ENCODE assay signal across 19 cellular contexts in the genomic region with DNA sequence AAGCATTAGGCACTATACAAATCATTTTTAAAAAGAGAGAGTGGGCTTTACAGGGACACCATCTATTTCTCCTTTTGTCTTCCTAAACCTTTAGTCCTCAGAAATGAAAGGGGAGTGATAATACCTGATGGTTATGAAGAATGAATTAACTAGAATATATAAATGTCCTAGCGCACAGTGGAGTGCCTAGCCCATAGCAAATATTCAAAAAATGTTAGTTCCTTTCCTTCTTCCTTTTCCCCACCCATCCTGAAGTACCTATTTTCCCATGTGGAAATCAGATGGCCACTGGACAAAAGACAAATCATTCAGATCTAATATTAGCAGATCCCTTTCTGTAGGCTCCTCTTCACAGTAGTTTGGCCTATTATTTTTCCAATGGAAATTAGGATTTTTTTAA.
DNase-seq lines count a peak whose midpoint lies in the region; ATAC-seq and TF ChIP-seq lines count a peak whose summit lies in the region.
"Had no signal": no experiment of that assay in that cellular context is flagged by ENCODE, and none has a peak within 500 bp of the region (broad histone marks: within the 10 kb centered on the region; RNA-seq: fewer than 3 reads in every experiment).

No MANE protein-coding gene starts in this region.

- H3K4me1 Mint-ChIP-seq in MCF 10A (ENCODE audit: insufficient read depth, unreplicated experiment), result no peaks in the 10 kb centered on the region
- no peaks in the 10 kb centered on the region for H3K4me1 Mint-ChIP-seq in activated CD8-positive, alpha-beta T cell treated with anti-CD3 and anti-CD28 coated beads for 36 hours (ENCODE audit: low read depth)

- H3K27me3 Mint-ChIP-seq in MCF 10A (ENCODE audit: insufficient read depth, unreplicated experiment), result no peaks in the 10 kb centered on the region
- no peaks in the 10 kb centered on the region for H3K27me3 Mint-ChIP-seq in activated CD8-positive, alpha-beta T cell treated with anti-CD3 and anti-CD28 coated beads for 36 hours
- H3K27me3 Mint-ChIP-seq: CD4-positive, alpha-beta T cell had no signal

- no peak for TF ChIP-seq POLR2A in breast epithelium (IDR thresholded peaks at IDR 0.05)

- H3K36me3 ChIP-seq in breast epithelium, result no peaks in the 10 kb centered on the region
- no peaks in the 10 kb centered on the region for H3K36me3 ChIP-seq in RWPE2 (ENCODE audit: low read depth)
- no peaks in the 10 kb centered on the region for H3K36me3 ChIP-seq in upper lobe of right lung

- H3K4me1 ChIP-seq in breast epithelium, result no peaks in the 10 kb centered on the region
- peaks cover 14% of the 10 kb centered on the region for H3K4me1 ChIP-seq in RWPE2 (ENCODE audit: insufficient read depth, poor library complexity, severe bottlenecking)
- H3K4me1 ChIP-seq in upper lobe of right lung, result no peaks in the 10 kb centered on the region
- H3K4me1 ChIP-seq: A549 had no signal

- POLR2A ChIA-PET in MCF 10A (lab: Yijun Ruan, JAX), result interaction anchor here (0.6 to 1.0 kb wide), 2 partner anchors 39 to 620 kb away, joined by 3 to 4 read pairs; no protein-coding TSS in a partner anchor
- POLR2A ChIA-PET in activated CD8-positive, alpha-beta T cell treated with anti-CD3 and anti-CD28 coated beads for 36 hours (lab: Charles Lee), result no interaction called here

- no peak for TF ChIP-seq CTCF in MCF 10A (IDR thresholded peaks at IDR 0.05; ENCODE audit: unreplicated experiment)
- no peak for TF ChIP-seq CTCF in breast epithelium (IDR thresholded peaks at IDR 0.05)
- TF ChIP-seq CTCF in RWPE2 (IDR thresholded peaks at IDR 0.05; ENCODE audit: poor library complexity, severe bottlenecking), result no peak
- TF ChIP-seq CTCF in upper lobe of right lung (IDR thresholded peaks at IDR 0.05), result no peak
- TF ChIP-seq CTCF in coronary artery (IDR thresholded peaks at IDR 0.05), result no peak
- TF ChIP-seq CTCF in activated CD8-positive, alpha-beta T cell treated with anti-CD3 and anti-CD28 coated beads for 36 hours (IDR thresholded peaks at IDR 0.05), result no peak

- no peak overlapping the region for H3K4me3 Mint-ChIP-seq in MCF 10A (ENCODE audit: unreplicated experiment)
- no peak overlapping the region for H3K4me3 Mint-ChIP-seq in activated CD8-positive, alpha-beta T cell treated with anti-CD3 and anti-CD28 coated beads for 36 hours
- H3K4me3 Mint-ChIP-seq: CD4-positive, alpha-beta T cell had no signal

- no peaks in the 10 kb centered on the region for H3K9me3 ChIP-seq in breast epithelium
- no peaks in the 10 kb centered on the region for H3K9me3 ChIP-seq in RWPE2 (ENCODE audit: severe bottlenecking)
- H3K9me3 ChIP-seq in upper lobe of right lung, result no peaks in the 10 kb centered on the region
- H3K9me3 ChIP-seq: A549, Caco-2 had no signal

- H3K27ac ChIP-seq in breast epithelium, result no peak overlapping the region
- peak overlapping the region; percentile 14 for H3K27ac ChIP-seq in RWPE2 (ENCODE audit: poor library complexity, severe bottlenecking)
- H3K27ac ChIP-seq in epithelial cell of prostate, result peak overlapping the region; percentile 73
- no peak overlapping the region for H3K27ac ChIP-seq in upper lobe of right lung
- H3K27ac ChIP-seq in coronary artery, result no peak overlapping the region
- H3K27ac ChIP-seq: 22Rv1, A549, C4-2B, GM23248 had no signal

- H3K27me3 ChIP-seq in breast epithelium (no peaks in the 10 kb centered on the region), RWPE2 (ENCODE audit: insufficient read depth, poor library complexity, severe bottlenecking) (no peaks in the 10 kb centered on the region), upper lobe of right lung (no peaks in the 10 kb centered on the region)

- no peaks in the 10 kb centered on the region for H3K36me3 Mint-ChIP-seq in MCF 10A (ENCODE audit: insufficient read depth, unreplicated experiment)
- no peaks in the 10 kb centered on the region for H3K36me3 Mint-ChIP-seq in activated CD8-positive, alpha-beta T cell treated with anti-CD3 and anti-CD28 coated beads for 36 hours (ENCODE audit: low read depth)

- CTCF ChIA-PET in MCF 10A (lab: Yijun Ruan, JAX), result no interaction called here
- CTCF ChIA-PET in activated CD8-positive, alpha-beta T cell treated with anti-CD3 and anti-CD28 coated beads for 36 hours (lab: Charles Lee), result no interaction called here

- H3K9me3 Mint-ChIP-seq in MCF 10A (ENCODE audit: unreplicated experiment), result no peaks in the 10 kb centered on the region
- no peaks in the 10 kb centered on the region for H3K9me3 Mint-ChIP-seq in activated CD8-positive, alpha-beta T cell treated with anti-CD3 and anti-CD28 coated beads for 36 hours

- H3K27ac Mint-ChIP-seq in MCF 10A (ENCODE audit: low read depth, unreplicated experiment), result peak overlapping the region; percentile 40
- H3K27ac Mint-ChIP-seq in activated CD8-positive, alpha-beta T cell treated with anti-CD3 and anti-CD28 coated beads for 36 hours, result no peak overlapping the region
- H3K27ac Mint-ChIP-seq: CD4-positive, alpha-beta T cell had no signal

- H3K4me3 ChIP-seq in breast epithelium (no peak overlapping the region), RWPE2 (ENCODE audit: severe bottlenecking) (no peak overlapping the region), upper lobe of right lung (no peak overlapping the region), coronary artery (no peak overlapping the region)
- H3K4me3 ChIP-seq: A549, GM12878, GM23248 had no signal

- DNase-seq in MCF 10A (ENCODE audit: unreplicated experiment) (no peak), breast epithelium (ENCODE audit: low spot score in 2 of 2) (no peak), RWPE2 (ENCODE audit: low spot score) (no peak), epithelial cell of prostate (ENCODE audit: low read depth, low spot score) (no peak), upper lobe of right lung (no peak), coronary artery (ENCODE audit: low spot score) (no peak), occipital lobe (lab: John Stamatoyannopoulos, UW) (no peak)
- no peak for DNase-seq in activated CD8-positive, alpha-beta T cell treated with anti-CD3 and anti-CD28 coated beads for 36 hours
- DNase-seq: AML-193; Caco-2; CD4-positive, alpha-beta T cell; DMS153; DMS79 treated with DMSO at 0.1 percent for 48 hours; GM23248; HCEC 1CT had no signal

- no TSS peak for BruUV-seq in MCF 10A (replicated peaks; lab: Mats Ljungman, UMichigan)

- ATAC-seq in RWPE2 (ENCODE audit: low read depth) (peak; percentile 63), upper lobe of right lung (peak; percentile 17)
- ATAC-seq in activated CD8-positive, alpha-beta T cell treated with anti-CD3 and anti-CD28 coated beads for 36 hours, result no peak
- ATAC-seq: A549, GM12878 had no signal

- intact Hi-C loops in MCF 10A (cut with micrococcal nuclease), result no loop called here
- intact Hi-C loops in breast epithelium (cut with DNase I; ENCODE audit: low total_unique reads), result no loop called here
- intact Hi-C loops in upper lobe of right lung (cut with DNase I), result no loop called here
- intact Hi-C loops in activated CD8-positive, alpha-beta T cell treated with anti-CD3 and anti-CD28 coated beads for 36 hours (cut with micrococcal nuclease), result no loop called here

Comparison
In these comparisons a context has a peak if more than half of its experiments do, and no peak if none do; other contexts are left out.
1. H3K27ac ChIP-seq: peak in RWPE2 (single experiment) and epithelial cell of prostate (single experiment); none in breast epithelium (0 of 2), upper lobe of right lung (single experiment) and coronary artery (0 of 2).